ENCODE assay signal across 21 cellular contexts in genomic region chr4:78337216-78337615, GRCh38.
"Had no signal": no experiment of that assay in that cellular context is flagged by ENCODE, and none has a peak within 500 bp of the region (broad histone marks: within the 10 kb centered on the region; RNA-seq: fewer than 3 reads in every experiment).

No MANE protein-coding gene starts in this region.

- H3K4me1 ChIP-seq: body of pancreas, colonic mucosa, prostate gland had no signal

- H3K27ac ChIP-seq: body of pancreas, colonic mucosa, prostate gland, suprapubic skin, transverse colon had no signal

- DNase-seq: activated CD4-positive, alpha-beta T cell treated with anti-CD3 and anti-CD28 coated beads, Interleukin-2, amount 10 ng/mL, durations not matched to agents 7 days and 5 days; activated CD8-positive, alpha-beta T cell treated with anti-CD3 and anti-CD28 coated beads, Interleukin-2, amount 10 ng/mL, durations not matched to agents 7 days and 5 days; activated naive CD4-positive, alpha-beta T cell treated with Interleukin-2 at 50 U/mL for 16 hours; activated naive CD8-positive, alpha-beta T cell treated with anti-CD3 and anti-CD28 coated beads, Interleukin-2, amount 10 ng/mL, durations not matched to agents 7 days and 5 days; activated T-cell treated with anti-CD3 and anti-CD28 coated beads, Interleukin-2, amount 50 U/mL, for 24 hours; body of pancreas; caudate nucleus; colonic mucosa; hippocampal formation; small intestine; stimulated activated CD4-positive, alpha-beta T cell treated with anti-CD3 and anti-CD28 coated beads, Interleukin-4, amount 100 ng/mL, for 1 hour; stimulated activated naive CD8-positive, alpha-beta T cell treated with anti-CD3 and anti-CD28 coated beads, Interleukin-15, amount 100 ng/mL, for 72 hours; T-cell; T1000; transverse colon had no signal

- H3K27me3 ChIP-seq: body of pancreas, colonic mucosa, suprapubic skin, transverse colon had no signal

- H3K9me3 ChIP-seq: body of pancreas, colonic mucosa, prostate gland, suprapubic skin, transverse colon had no signal

- ATAC-seq: activated CD4-positive, CD25-positive, alpha-beta regulatory T cell treated with anti-CD3 and anti-CD28 coated beads, Interleukin-2, amount 50 U/mL, for 24 hours; activated CD8-positive, alpha-beta T cell treated with anti-CD3 and anti-CD28 coated beads, Interleukin-2, amount 10 ng/mL, durations not matched to agents 7 days and 5 days; body of pancreas; left lobe of liver; stimulated activated naive CD8-positive, alpha-beta T cell treated with anti-CD3 and anti-CD28 coated beads, Interleukin-15, amount 100 ng/mL, for 72 hours; T-cell had no signal

- H3K36me3 ChIP-seq: colonic mucosa, prostate gland, suprapubic skin, transverse colon had no signal

- H3K4me3 ChIP-seq: body of pancreas, colonic mucosa, lung, prostate gland, suprapubic skin, transverse colon had no signal

- FAIRE-seq: keratinocyte, small intestine had no signal
